In the genomic region with DNA sequence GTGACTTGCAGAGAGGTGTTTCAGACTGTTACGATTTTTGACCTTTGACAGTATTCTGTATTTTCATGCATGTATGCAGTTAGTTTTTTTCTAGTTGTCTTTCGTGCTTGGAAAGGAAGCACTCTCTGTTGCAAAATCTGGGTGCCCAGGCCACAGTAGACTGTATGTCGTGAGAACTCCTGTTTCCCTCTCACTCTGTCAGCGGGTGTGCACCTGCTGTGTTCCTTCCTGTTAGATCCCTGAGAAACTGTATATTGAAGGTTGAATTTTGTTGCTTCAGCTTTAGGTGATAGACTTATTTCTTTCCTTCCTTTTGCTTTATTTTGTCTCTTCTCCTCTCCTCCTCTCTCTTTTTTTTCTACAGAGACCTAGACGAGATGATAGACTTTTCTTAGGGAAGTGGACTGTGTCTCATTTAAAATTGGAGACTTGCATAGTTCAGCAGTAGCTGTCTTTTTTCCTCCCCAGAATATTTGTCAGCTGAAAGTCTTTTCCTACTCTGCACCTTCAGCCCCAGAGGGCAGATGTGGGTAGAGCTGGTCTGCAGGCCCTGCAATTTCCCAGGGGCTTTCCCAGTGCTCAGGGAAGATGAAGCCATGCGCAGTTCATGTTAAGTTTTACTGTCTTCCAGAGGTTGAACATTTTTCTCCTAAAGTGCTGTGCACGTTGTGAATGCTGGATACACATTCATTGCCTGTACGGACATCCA, we compare ENCODE assay signal across 1 cellular context.
TF ChIP-seq lines count a peak whose summit lies in the region.

No MANE protein-coding gene starts in this region.

TF ChIP-seq in H1, 55 proteins besides CTCF, POLR2A, EP300 and RAD21:
- TF ChIP-seq, protein P1, sequence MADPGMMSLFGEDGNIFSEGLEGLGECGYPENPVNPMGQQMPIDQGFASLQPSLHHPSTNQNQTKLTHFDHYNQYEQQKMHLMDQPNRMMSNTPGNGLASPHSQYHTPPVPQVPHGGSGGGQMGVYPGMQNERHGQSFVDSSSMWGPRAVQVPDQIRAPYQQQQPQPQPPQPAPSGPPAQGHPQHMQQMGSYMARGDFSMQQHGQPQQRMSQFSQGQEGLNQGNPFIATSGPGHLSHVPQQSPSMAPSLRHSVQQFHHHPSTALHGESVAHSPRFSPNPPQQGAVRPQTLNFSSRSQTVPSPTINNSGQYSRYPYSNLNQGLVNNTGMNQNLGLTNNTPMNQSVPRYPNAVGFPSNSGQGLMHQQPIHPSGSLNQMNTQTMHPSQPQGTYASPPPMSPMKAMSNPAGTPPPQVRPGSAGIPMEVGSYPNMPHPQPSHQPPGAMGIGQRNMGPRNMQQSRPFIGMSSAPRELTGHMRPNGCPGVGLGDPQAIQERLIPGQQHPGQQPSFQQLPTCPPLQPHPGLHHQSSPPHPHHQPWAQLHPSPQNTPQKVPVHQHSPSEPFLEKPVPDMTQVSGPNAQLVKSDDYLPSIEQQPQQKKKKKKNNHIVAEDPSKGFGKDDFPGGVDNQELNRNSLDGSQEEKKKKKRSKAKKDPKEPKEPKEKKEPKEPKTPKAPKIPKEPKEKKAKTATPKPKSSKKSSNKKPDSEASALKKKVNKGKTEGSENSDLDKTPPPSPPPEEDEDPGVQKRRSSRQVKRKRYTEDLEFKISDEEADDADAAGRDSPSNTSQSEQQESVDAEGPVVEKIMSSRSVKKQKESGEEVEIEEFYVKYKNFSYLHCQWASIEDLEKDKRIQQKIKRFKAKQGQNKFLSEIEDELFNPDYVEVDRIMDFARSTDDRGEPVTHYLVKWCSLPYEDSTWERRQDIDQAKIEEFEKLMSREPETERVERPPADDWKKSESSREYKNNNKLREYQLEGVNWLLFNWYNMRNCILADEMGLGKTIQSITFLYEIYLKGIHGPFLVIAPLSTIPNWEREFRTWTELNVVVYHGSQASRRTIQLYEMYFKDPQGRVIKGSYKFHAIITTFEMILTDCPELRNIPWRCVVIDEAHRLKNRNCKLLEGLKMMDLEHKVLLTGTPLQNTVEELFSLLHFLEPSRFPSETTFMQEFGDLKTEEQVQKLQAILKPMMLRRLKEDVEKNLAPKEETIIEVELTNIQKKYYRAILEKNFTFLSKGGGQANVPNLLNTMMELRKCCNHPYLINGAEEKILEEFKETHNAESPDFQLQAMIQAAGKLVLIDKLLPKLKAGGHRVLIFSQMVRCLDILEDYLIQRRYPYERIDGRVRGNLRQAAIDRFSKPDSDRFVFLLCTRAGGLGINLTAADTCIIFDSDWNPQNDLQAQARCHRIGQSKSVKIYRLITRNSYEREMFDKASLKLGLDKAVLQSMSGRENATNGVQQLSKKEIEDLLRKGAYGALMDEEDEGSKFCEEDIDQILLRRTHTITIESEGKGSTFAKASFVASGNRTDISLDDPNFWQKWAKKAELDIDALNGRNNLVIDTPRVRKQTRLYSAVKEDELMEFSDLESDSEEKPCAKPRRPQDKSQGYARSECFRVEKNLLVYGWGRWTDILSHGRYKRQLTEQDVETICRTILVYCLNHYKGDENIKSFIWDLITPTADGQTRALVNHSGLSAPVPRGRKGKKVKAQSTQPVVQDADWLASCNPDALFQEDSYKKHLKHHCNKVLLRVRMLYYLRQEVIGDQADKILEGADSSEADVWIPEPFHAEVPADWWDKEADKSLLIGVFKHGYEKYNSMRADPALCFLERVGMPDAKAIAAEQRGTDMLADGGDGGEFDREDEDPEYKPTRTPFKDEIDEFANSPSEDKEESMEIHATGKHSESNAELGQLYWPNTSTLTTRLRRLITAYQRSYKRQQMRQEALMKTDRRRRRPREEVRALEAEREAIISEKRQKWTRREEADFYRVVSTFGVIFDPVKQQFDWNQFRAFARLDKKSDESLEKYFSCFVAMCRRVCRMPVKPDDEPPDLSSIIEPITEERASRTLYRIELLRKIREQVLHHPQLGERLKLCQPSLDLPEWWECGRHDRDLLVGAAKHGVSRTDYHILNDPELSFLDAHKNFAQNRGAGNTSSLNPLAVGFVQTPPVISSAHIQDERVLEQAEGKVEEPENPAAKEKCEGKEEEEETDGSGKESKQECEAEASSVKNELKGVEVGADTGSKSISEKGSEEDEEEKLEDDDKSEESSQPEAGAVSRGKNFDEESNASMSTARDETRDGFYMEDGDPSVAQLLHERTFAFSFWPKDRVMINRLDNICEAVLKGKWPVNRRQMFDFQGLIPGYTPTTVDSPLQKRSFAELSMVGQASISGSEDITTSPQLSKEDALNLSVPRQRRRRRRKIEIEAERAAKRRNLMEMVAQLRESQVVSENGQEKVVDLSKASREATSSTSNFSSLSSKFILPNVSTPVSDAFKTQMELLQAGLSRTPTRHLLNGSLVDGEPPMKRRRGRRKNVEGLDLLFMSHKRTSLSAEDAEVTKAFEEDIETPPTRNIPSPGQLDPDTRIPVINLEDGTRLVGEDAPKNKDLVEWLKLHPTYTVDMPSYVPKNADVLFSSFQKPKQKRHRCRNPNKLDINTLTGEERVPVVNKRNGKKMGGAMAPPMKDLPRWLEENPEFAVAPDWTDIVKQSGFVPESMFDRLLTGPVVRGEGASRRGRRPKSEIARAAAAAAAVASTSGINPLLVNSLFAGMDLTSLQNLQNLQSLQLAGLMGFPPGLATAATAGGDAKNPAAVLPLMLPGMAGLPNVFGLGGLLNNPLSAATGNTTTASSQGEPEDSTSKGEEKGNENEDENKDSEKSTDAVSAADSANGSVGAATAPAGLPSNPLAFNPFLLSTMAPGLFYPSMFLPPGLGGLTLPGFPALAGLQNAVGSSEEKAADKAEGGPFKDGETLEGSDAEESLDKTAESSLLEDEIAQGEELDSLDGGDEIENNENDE (IDR thresholded peaks at IDR 0.05; ENCODE audit: insufficient replicate concordance, low read length) = no peak
- TF ChIP-seq NRF1 (IDR thresholded peaks at IDR 0.05; ENCODE audit: low read depth, low read length) (no peak), CBX5 (IDR thresholded peaks at IDR 0.05; ENCODE audit: low read depth, low read length) (no peak)
